In genomic region chr10:11863353-11864105, GRCh38 we compare ENCODE assay signal across 9 cellular contexts. TPM values are rescaled to one million over a fixed set of nuclear protein-coding genes. Genes with fewer than 3 reads are reported as not detected.
A peak's percentile ranks its signal among the peaks of the same experiment; 100 is the strongest.
DNase-seq lines count a peak whose midpoint lies in the region; ATAC-seq, FAIRE-seq and TF ChIP-seq lines count a peak whose summit lies in the region.
"Had no signal": no experiment of that assay in that cellular context is flagged by ENCODE, and none has a peak within 500 bp of the region (broad histone marks: within the 10 kb centered on the region; RNA-seq: fewer than 3 reads in every experiment).

No MANE protein-coding gene starts in this region.

- H4K20me1 ChIP-seq in GM23338 (replicated peaks; ENCODE audit: insufficient read depth), result no peaks in the 10 kb centered on the region; the same call in 1 of the 2 replicates

- no peak overlapping the region for H3K4me3 ChIP-seq in HAP-1
- H3K4me3 ChIP-seq in GM23338, result no peak overlapping the region

- H3K4me1 ChIP-seq in HAP-1 (no peaks in the 10 kb centered on the region), GM23338 (ENCODE audit: insufficient read depth) (no peaks in the 10 kb centered on the region)

- TF ChIP-seq CTCF in GM23338 (conservative IDR thresholded peaks at IDR 0.05; ENCODE audit: low read depth in 2 of 2), result no peak

- no peak overlapping the region for H3K27ac ChIP-seq in GM23338 (ENCODE audit: low read depth)

- H3K36me3 ChIP-seq in HAP-1 (replicated peaks) (peaks cover 11% of the 10 kb centered on the region; the same call in 1 of the 2 replicates), GM23338 (ENCODE audit: insufficient read depth) (no peaks in the 10 kb centered on the region)

- H3K9me3 Mint-ChIP-seq in central memory CD8-positive, alpha-beta T cell, result no peaks in the 10 kb centered on the region
- no peaks in the 10 kb centered on the region for H3K9me3 Mint-ChIP-seq in GM23338

- H3K36me3 Mint-ChIP-seq in central memory CD8-positive, alpha-beta T cell (ENCODE audit: insufficient read depth), result peaks cover 4% of the 10 kb centered on the region
- H3K36me3 Mint-ChIP-seq in GM23338 (ENCODE audit: low read depth), result no peaks in the 10 kb centered on the region; the same call in 2 of the 3 replicates

- H3K27ac Mint-ChIP-seq in central memory CD8-positive, alpha-beta T cell (ENCODE audit: low read depth), result peak overlapping the region; percentile 92
- H3K27ac Mint-ChIP-seq in GM23338, result no peak overlapping the region

- peak overlapping the region; percentile 65 for H3K4me3 Mint-ChIP-seq in central memory CD8-positive, alpha-beta T cell
- H3K4me3 Mint-ChIP-seq in GM23338, result no peak overlapping the region

- no peaks in the 10 kb centered on the region for H3K9me2 ChIP-seq in GM23338 (ENCODE audit: insufficient read depth)

- H2AFZ ChIP-seq in GM23338, result no peak overlapping the region

- H3K27me3 ChIP-seq in HAP-1 (ENCODE audit: low read depth), result no peaks in the 10 kb centered on the region
- 0 out of 2 replicates have a peak, but pooled peaks cover under 1% of the 10 kb centered on the region for H3K27me3 ChIP-seq in GM23338 (ENCODE audit: insufficient read depth)

- no peaks in the 10 kb centered on the region for H3K79me2 ChIP-seq in GM23338 (replicated peaks; ENCODE audit: insufficient read depth)

- no peak overlapping the region for H3K4me2 ChIP-seq in GM23338

- H3K9me3 ChIP-seq in HAP-1, result no peaks in the 10 kb centered on the region

- no peaks in the 10 kb centered on the region for H3K27me3 Mint-ChIP-seq in central memory CD8-positive, alpha-beta T cell
- no peaks in the 10 kb centered on the region for H3K27me3 Mint-ChIP-seq in GM23338 (ENCODE audit: insufficient read depth, low read depth, poor library complexity)

- no peaks in the 10 kb centered on the region for H3F3A ChIP-seq in GM23338 (replicated peaks; ENCODE audit: low read depth)

- in situ Hi-C loops in KBM-7 (cut with MboI; ENCODE audit: low pct_unique_long_range_greater_than_20kb, low sequenced_read_pairs), result no loop called here
- in situ Hi-C loops in HAP-1 (cut with MboI; ENCODE audit: low sequenced_read_pairs), result no loop called here

- H3K4me1 Mint-ChIP-seq in central memory CD8-positive, alpha-beta T cell, result peaks cover 29% of the 10 kb centered on the region
- H3K4me1 Mint-ChIP-seq in GM23338, result peaks cover 20% of the 10 kb centered on the region; the same call in 2 of the 3 replicates

- DNase-seq in NCI-H2107 treated with DMSO at 0.1 percent for 48 hours (lab: John Stamatoyannopoulos, UW; ENCODE audit: unreplicated experiment), result peak; percentile 59
- DNase-seq in central memory CD8-positive, alpha-beta T cell (ENCODE audit: low spot score in 2 of 2), result peak; percentile 23 to 53
- no peak for DNase-seq in KBM-7
- DNase-seq in HAP-1 (ENCODE audit: low spot score in 2 of 2), result no peak
- no peak for DNase-seq in HTR-8/SVneo (ENCODE audit: insufficient read length, low spot score)
- DNase-seq in GM23338 (ENCODE audit: low spot score), result no peak

- no peak for FAIRE-seq in HTR-8/SVneo (lab: Jason Lieb, UNC)
- FAIRE-seq: colon had no signal

- ATAC-seq in GM18517 (IDR thresholded peaks at IDR 0.05; ENCODE audit: unreplicated experiment), result peak; percentile 97
- ATAC-seq in HG02588 (IDR thresholded peaks at IDR 0.05; ENCODE audit: unreplicated experiment), result peak; percentile 76
- ATAC-seq in central memory CD8-positive, alpha-beta T cell (replicated peaks; ENCODE audit: extremely low read depth, poor library complexity, severe bottlenecking), result peak; percentile 98
- no peak for ATAC-seq in GM23338

TF ChIP-seq in GM23338, 12 proteins besides CTCF, POLR2A, EP300 and RAD21:
- TF ChIP-seq ETS1 (IDR thresholded peaks at IDR 0.05) (no peak), ZNF462 (CRISPR knock-in tag; IDR thresholded peaks at IDR 0.05) (no peak)

RNA-seq across cellular contexts. Expression of gene PROSER2, which starts 40.4 kb away (rescaled TPM):
- total RNA-seq in GM23338 (2014; rRNA removed; shearing (Covaris generic)), result 5.6 and 10.8 TPM in 2 replicates
- 3.7 and 4.2 TPM in 2 replicates for polyA plus RNA-seq in GM23338 (2016; fragmentation: Nextera tagmentation; extraction: Ambion mirVana)

Comparison
In these comparisons a context has a peak if more than half of its experiments do, and no peak if none do; other contexts are left out.
1. DNase-seq: peak in NCI-H2107 treated with DMSO at 0.1 percent for 48 hours (single experiment) and central memory CD8-positive, alpha-beta T cell (2 of 2); none in KBM-7 (single experiment), HAP-1 (0 of 2), HTR-8/SVneo (single experiment) and GM23338 (single experiment).